Comparison of ENCODE assay signal across 18 cellular contexts in genomic region chr20:50610212-50610718, GRCh38.
DNase-seq lines count a peak whose midpoint lies in the region; ATAC-seq, FAIRE-seq and TF ChIP-seq lines count a peak whose summit lies in the region.
"Had no signal": no experiment of that assay in that cellular context is flagged by ENCODE, and none has a peak within 500 bp of the region (broad histone marks: within the 10 kb centered on the region; RNA-seq: fewer than 3 reads in every experiment).

No MANE protein-coding gene starts in this region.

- H3K4me2 ChIP-seq in A549 (no peak overlapping the region), OCI-LY3 (ENCODE audit: low read length) (no peak overlapping the region)

- TF ChIP-seq CTCF in A549 (IDR thresholded peaks at IDR 0.05), result no peak
- peak; percentile 2 for TF ChIP-seq CTCF in GM12865 (IDR thresholded peaks at IDR 0.05; ENCODE audit: insufficient read depth, low read depth, low read length, missing control alignments)
- TF ChIP-seq CTCF in OCI-LY3 (IDR thresholded peaks at IDR 0.05; ENCODE audit: low read depth, low read length), result peak; percentile 51
- no peak for TF ChIP-seq CTCF in endodermal cell (conservative IDR thresholded peaks at IDR 0.05)

- H3K27me3 Mint-ChIP-seq in endodermal cell (ENCODE audit: insufficient read depth), result no peaks in the 10 kb centered on the region
- H3K27me3 Mint-ChIP-seq: activated CD8-positive, alpha-beta T cell treated with anti-CD3 and anti-CD28 coated beads for 36 hours; activated T-helper 17 cell treated with anti-CD3 and anti-CD28 coated beads, Interleukin-2, amount 50 U/mL, for 72 hours; dendritic cell treated with granulocyte-macrophage colony-stimulating factor and Interleukin-4, amounts not matched to agents 40 ng/mL and 50 ng/mL, for 4 days had no signal

- WGBS in A549 (ENCODE audit: missing lambda C conversion rate), result 26% methylated on average over 4 of the region's 4 CpGs
- 72 to 83% methylated on average over 2 to 4 of the region's 4 CpGs for WGBS in endodermal cell (ENCODE audit: insufficient coverage in 1 of 2, insufficient read length in 1 of 2), 2 experiments
- WGBS in aorta, 2 donors, result 76 to 81% methylated on average over 4 of the region's 4 CpGs

- no peaks in the 10 kb centered on the region for H3K79me2 ChIP-seq in OCI-LY3 (ENCODE audit: low read length)

- no peaks in the 10 kb centered on the region for H4K20me1 ChIP-seq in OCI-LY3 (ENCODE audit: insufficient read depth, low read length)

- TF ChIP-seq POLR2A in A549 (IDR thresholded peaks at IDR 0.05; ENCODE audit: low read length), result no peak

- H3K36me3 ChIP-seq in OCI-LY3 (replicated peaks; ENCODE audit: low read depth, low read length), result no peaks in the 10 kb centered on the region
- no peaks in the 10 kb centered on the region for H3K36me3 ChIP-seq in endodermal cell (ENCODE audit: control insufficient read depth, insufficient read depth, low read length)
- no peaks in the 10 kb centered on the region for H3K36me3 ChIP-seq in aorta (ENCODE audit: control insufficient read depth in 1 of 2, insufficient read depth in 2 of 2, low read length in 1 of 2)
- H3K36me3 ChIP-seq: BE2C, prostate gland, SJCRH30 had no signal

- intact Hi-C loops in aorta (cut with DNase I), result no loop called here
- intact Hi-C loops in sciatic nerve (cut with DNase I), result no loop called here

- no peak overlapping the region for H2AFZ ChIP-seq in OCI-LY3 (ENCODE audit: low read depth, low read length)

- peak in 1 of 2 experiments; percentile 33; a peak in 2 of 5 replicates for TF ChIP-seq RAD21 in A549 (conservative IDR thresholded peaks at IDR 0.05 in 1 of 2, IDR thresholded peaks at IDR 0.05 in 1 of 2)

- H3K9me3 Mint-ChIP-seq in endodermal cell, result no peaks in the 10 kb centered on the region
- H3K9me3 Mint-ChIP-seq: activated CD8-positive, alpha-beta T cell treated with anti-CD3 and anti-CD28 coated beads for 36 hours; activated T-helper 17 cell treated with anti-CD3 and anti-CD28 coated beads, Interleukin-2, amount 50 U/mL, for 72 hours; dendritic cell treated with granulocyte-macrophage colony-stimulating factor and Interleukin-4, amounts not matched to agents 40 ng/mL and 50 ng/mL, for 4 days had no signal

- DNase-seq in A549 (ENCODE audit: low read depth in 1 of 2, low spot score in 1 of 2) (peak in 1 of 2 experiments; percentile 38), GM12865 (ENCODE audit: low read depth) (no peak), endodermal cell (peak; percentile 41), aorta (no peak), sciatic nerve (ENCODE audit: low spot score) (no peak)
- DNase-seq in activated effector memory CD4-positive, alpha-beta T cell treated with anti-CD3 and anti-CD28 coated beads, Interleukin-2, amount 50 U/mL, for 16 hours, result no peak
- no peak for DNase-seq in stimulated activated CD8-positive, alpha-beta memory T cell treated with anti-CD3 and anti-CD28 coated beads, Interleukin-4, amount 100 ng/mL, for 48 hours
- DNase-seq: activated CD8-positive, alpha-beta T cell treated with anti-CD3 and anti-CD28 coated beads for 36 hours; anterior cingulate cortex; BE2C; left colon; NCI-H146; SJCRH30 had no signal

- no peak overlapping the region for H3K27ac Mint-ChIP-seq in endodermal cell
- H3K27ac Mint-ChIP-seq: activated CD8-positive, alpha-beta T cell treated with anti-CD3 and anti-CD28 coated beads for 36 hours; activated T-helper 17 cell treated with anti-CD3 and anti-CD28 coated beads, Interleukin-2, amount 50 U/mL, for 72 hours; dendritic cell treated with granulocyte-macrophage colony-stimulating factor and Interleukin-4, amounts not matched to agents 40 ng/mL and 50 ng/mL, for 4 days had no signal

- CTCF ChIA-PET in A549 (lab: Yijun Ruan, JAX), result interaction anchor here (0.8 to 3.0 kb wide), 12 partner anchors 11 to 431 kb away, joined by 3 to 10 read pairs (median 3); no protein-coding TSS in a partner anchor

- H3K4me3 Mint-ChIP-seq in endodermal cell, result no peak overlapping the region
- H3K4me3 Mint-ChIP-seq: activated CD8-positive, alpha-beta T cell treated with anti-CD3 and anti-CD28 coated beads for 36 hours; activated T-helper 17 cell treated with anti-CD3 and anti-CD28 coated beads, Interleukin-2, amount 50 U/mL, for 72 hours; dendritic cell treated with granulocyte-macrophage colony-stimulating factor and Interleukin-4, amounts not matched to agents 40 ng/mL and 50 ng/mL, for 4 days had no signal

- H3K27ac ChIP-seq in A549 (no peak overlapping the region), OCI-LY3 (ENCODE audit: low read length) (no peak overlapping the region), endodermal cell (ENCODE audit: low read depth, low read length) (no peak overlapping the region), aorta (ENCODE audit: low read depth in 1 of 2, low read length in 2 of 2) (no peak overlapping the region)
- H3K27ac ChIP-seq: prostate gland, SJCRH30 had no signal

- H3K36me3 Mint-ChIP-seq in endodermal cell (ENCODE audit: low read depth), result no peaks in the 10 kb centered on the region

- ATAC-seq in A549, result peak; percentile 60 to 76
- ATAC-seq in aorta (ENCODE audit: low FRiP score), result no peak
- no peak for ATAC-seq in sciatic nerve
- ATAC-seq: activated CD8-positive, alpha-beta T cell treated with anti-CD3 and anti-CD28 coated beads for 36 hours; activated T-helper 17 cell treated with anti-CD3 and anti-CD28 coated beads, Interleukin-2, amount 50 U/mL, for 72 hours; left colon had no signal

- H3K9ac ChIP-seq in OCI-LY3 (ENCODE audit: low read length), result no peak overlapping the region
- H3K9ac ChIP-seq in endodermal cell (ENCODE audit: extremely low read depth, low read length, poor library complexity, severe bottlenecking), result no peak overlapping the region

- H3K4me1 Mint-ChIP-seq in endodermal cell, result peaks cover 4% of the 10 kb centered on the region
- H3K4me1 Mint-ChIP-seq: activated T-helper 17 cell treated with anti-CD3 and anti-CD28 coated beads, Interleukin-2, amount 50 U/mL, for 72 hours had no signal

- no peaks in the 10 kb centered on the region for H3K4me1 ChIP-seq in A549
- no peaks in the 10 kb centered on the region for H3K4me1 ChIP-seq in OCI-LY3 (ENCODE audit: low read length)
- H3K4me1 ChIP-seq in endodermal cell (ENCODE audit: control insufficient read depth, insufficient read depth, low read length), result no peaks in the 10 kb centered on the region
- no peaks in the 10 kb centered on the region for H3K4me1 ChIP-seq in aorta (ENCODE audit: control insufficient read depth in 1 of 2, insufficient read depth in 2 of 2, low read length in 2 of 2)
- H3K4me1 ChIP-seq: BE2C, prostate gland, SJCRH30 had no signal

- H3K9me3 ChIP-seq in A549, result no peaks in the 10 kb centered on the region
- no peaks in the 10 kb centered on the region for H3K9me3 ChIP-seq in OCI-LY3 (ENCODE audit: insufficient read depth, low read length)
- no peaks in the 10 kb centered on the region for H3K9me3 ChIP-seq in endodermal cell (ENCODE audit: control insufficient read depth, low read length)
- H3K9me3 ChIP-seq in aorta (ENCODE audit: control insufficient read depth, low read length), result no peaks in the 10 kb centered on the region
- H3K9me3 ChIP-seq: BE2C, prostate gland, SJCRH30 had no signal

- H3K4me3 ChIP-seq in A549, result no peak overlapping the region
- H3K4me3 ChIP-seq in GM12865 (ENCODE audit: low read depth, low read length), result no peak overlapping the region
- no peak overlapping the region for H3K4me3 ChIP-seq in OCI-LY3 (ENCODE audit: low read length)
- no peak overlapping the region for H3K4me3 ChIP-seq in endodermal cell (ENCODE audit: low read length)
- no peak overlapping the region for H3K4me3 ChIP-seq in aorta (ENCODE audit: low read length in 2 of 2)
- H3K4me3 ChIP-seq: prostate gland, SJCRH30 had no signal

- POLR2A ChIA-PET in A549 (lab: Yijun Ruan, JAX), result no interaction called here

- TF ChIP-seq EP300 in A549 (IDR thresholded peaks at IDR 0.05), result no peak

- H3K27me3 ChIP-seq in OCI-LY3 (ENCODE audit: low read depth, low read length) (no peaks in the 10 kb centered on the region), endodermal cell (ENCODE audit: control insufficient read depth, insufficient read depth, low read length, poor library complexity, severe bottlenecking) (no peaks in the 10 kb centered on the region), aorta (ENCODE audit: control insufficient read depth in 1 of 2, insufficient read depth in 2 of 2, low read length in 1 of 2) (no peaks in the 10 kb centered on the region)
- H3K27me3 ChIP-seq: BE2C had no signal

- FAIRE-seq in A549 (lab: Jason Lieb, UNC), result no peak
- FAIRE-seq: TTC549 had no signal

TF ChIP-seq in A549, 52 proteins besides CTCF, POLR2A, EP300 and RAD21:
- 0 out of 3 replicates have a peak, but pooled peaks have one; percentile 11 for TF ChIP-seq SMC3 (IDR thresholded peaks at IDR 0.05)
- no peak for TF ChIP-seq GATA3 (IDR thresholded peaks at IDR 0.05; ENCODE audit: borderline replicate concordance)
TF ChIP-seq in A549: peak in this region for 1.

Comparison
In these comparisons a context has a peak if more than half of its experiments do, and no peak if none do; other contexts are left out.
1. ATAC-seq: peak in A549 (2 of 2); none in aorta (single experiment) and sciatic nerve (single experiment).
2. CTCF ChIP-seq: peak in GM12865 (single experiment) and OCI-LY3 (single experiment); none in A549 (single experiment) and endodermal cell (single experiment).